Comparison of ENCODE assay signal across 10 cellular contexts in genomic region chr6:167855825-167856425, GRCh38. TPM values are rescaled to one million over a fixed set of nuclear protein-coding genes. Genes with fewer than 3 reads are reported as not detected.
DNase-seq lines count a peak whose midpoint lies in the region; ATAC-seq, FAIRE-seq and TF ChIP-seq lines count a peak whose summit lies in the region.
"Had no signal": no experiment of that assay in that cellular context is flagged by ENCODE, and none has a peak within 500 bp of the region (broad histone marks: within the 10 kb centered on the region; RNA-seq: fewer than 3 reads in every experiment).

No MANE protein-coding gene starts in this region.

- peaks cover 50% of the 10 kb centered on the region for H3K4me1 Mint-ChIP-seq in endothelial cell (ENCODE audit: unreplicated experiment)

- H3K4me3 ChIP-seq in pancreas = no peak overlapping the region
- H3K4me3 ChIP-seq: colonic mucosa, tibial nerve had no signal

- intact Hi-C loops in pancreas (cut with DNase I) = no loop called here

- H3K4me3 Mint-ChIP-seq in endothelial cell (ENCODE audit: unreplicated experiment) = no peak overlapping the region

- H3K27ac ChIP-seq in pancreas = peak overlapping the region in 1 of 4 donors; percentile 9
- H3K27ac ChIP-seq: colonic mucosa, neutrophil, tibial nerve had no signal

- H3K36me3 ChIP-seq in pancreas = no peaks in the 10 kb centered on the region
- H3K36me3 ChIP-seq: colonic mucosa, neutrophil, tibial nerve had no signal

- peak overlapping the region; percentile 50 for H3K27ac Mint-ChIP-seq in endothelial cell (ENCODE audit: unreplicated experiment)

- no peak for TF ChIP-seq CTCF in endothelial cell (IDR thresholded peaks at IDR 0.05; ENCODE audit: unreplicated experiment)
- no peak for TF ChIP-seq CTCF in pancreas (IDR thresholded peaks at IDR 0.05)

- H3K9me3 Mint-ChIP-seq in endothelial cell (ENCODE audit: unreplicated experiment) = no peaks in the 10 kb centered on the region

- DNase-seq in ELR (ENCODE audit: low read depth) (peak; percentile 97), NCI-H460 (ENCODE audit: extremely low read depth, low read depth) (peak; percentile 74), endothelial cell (ENCODE audit: low spot score) (no peak), pancreas (no peak), mucosa of gallbladder (ENCODE audit: low spot score) (no peak), SKM-1 (lab: John Stamatoyannopoulos, UW; ENCODE audit: unreplicated experiment) (no peak), NCI-H526 (lab: John Stamatoyannopoulos, UW) (no peak)
- DNase-seq: colonic mucosa had no signal

- no peaks in the 10 kb centered on the region for H3K27me3 ChIP-seq in pancreas
- H3K27me3 ChIP-seq: colonic mucosa, tibial nerve had no signal

- H3K4me1 ChIP-seq in pancreas = peaks cover 14 to 46% (median 41%) of the 10 kb centered on the region in 3 donors
- H3K4me1 ChIP-seq: colonic mucosa had no signal

- WGBS in pancreas, 2 donors = 79 to 84% methylated on average over 6 of the region's 6 CpGs

- no peaks in the 10 kb centered on the region for H3K9me3 ChIP-seq in pancreas
- H3K9me3 ChIP-seq: colonic mucosa, neutrophil, tibial nerve had no signal

- peak; percentile 76 for FAIRE-seq in pancreas (lab: Jason Lieb, UNC)

- H3K36me3 Mint-ChIP-seq in endothelial cell (ENCODE audit: low read depth, unreplicated experiment) = no peaks in the 10 kb centered on the region

- peak in 3 of 4 donors; percentile 12 to 56 (median 18) for ATAC-seq in pancreas

- H3K27me3 Mint-ChIP-seq in endothelial cell (ENCODE audit: unreplicated experiment) = peaks cover 2% of the 10 kb centered on the region

RNA-seq across cellular contexts. Expression of gene AFDN, which starts 29.2 kb away (rescaled TPM):
- total RNA-seq in NCI-H460 (2014; rRNA removed; shearing (Covaris generic)) = 37.0 and 38.9 TPM in 2 replicates
- polyA plus RNA-seq in NCI-H460 (2014; cell fraction: nucleus; rRNA removed) = 42.6 and 52.1 TPM in 2 replicates
- total RNA-seq in endothelial cell (ENCODE audit: unreplicated experiment) (306 TPM), pancreas (100 to 1,000 TPM in 1 of 6 donors, 10 to 100 TPM in 5; 66.6 to 122 (median 75.7) TPM), mucosa of gallbladder (226 TPM)
- 10 to 100 TPM; 55.2 to 56.7 TPM for polyA plus RNA-seq in pancreas

Comparison
In these comparisons a context has a peak if more than half of its experiments do, and no peak if none do; other contexts are left out.
1. DNase-seq: peak in ELR (single experiment) and NCI-H460 (single experiment); none in endothelial cell (single experiment), pancreas (0 of 6), mucosa of gallbladder (single experiment), SKM-1 (single experiment) and NCI-H526 (0 of 2).